Comparison of ENCODE assay signal across 8 cellular contexts in the genomic region with DNA sequence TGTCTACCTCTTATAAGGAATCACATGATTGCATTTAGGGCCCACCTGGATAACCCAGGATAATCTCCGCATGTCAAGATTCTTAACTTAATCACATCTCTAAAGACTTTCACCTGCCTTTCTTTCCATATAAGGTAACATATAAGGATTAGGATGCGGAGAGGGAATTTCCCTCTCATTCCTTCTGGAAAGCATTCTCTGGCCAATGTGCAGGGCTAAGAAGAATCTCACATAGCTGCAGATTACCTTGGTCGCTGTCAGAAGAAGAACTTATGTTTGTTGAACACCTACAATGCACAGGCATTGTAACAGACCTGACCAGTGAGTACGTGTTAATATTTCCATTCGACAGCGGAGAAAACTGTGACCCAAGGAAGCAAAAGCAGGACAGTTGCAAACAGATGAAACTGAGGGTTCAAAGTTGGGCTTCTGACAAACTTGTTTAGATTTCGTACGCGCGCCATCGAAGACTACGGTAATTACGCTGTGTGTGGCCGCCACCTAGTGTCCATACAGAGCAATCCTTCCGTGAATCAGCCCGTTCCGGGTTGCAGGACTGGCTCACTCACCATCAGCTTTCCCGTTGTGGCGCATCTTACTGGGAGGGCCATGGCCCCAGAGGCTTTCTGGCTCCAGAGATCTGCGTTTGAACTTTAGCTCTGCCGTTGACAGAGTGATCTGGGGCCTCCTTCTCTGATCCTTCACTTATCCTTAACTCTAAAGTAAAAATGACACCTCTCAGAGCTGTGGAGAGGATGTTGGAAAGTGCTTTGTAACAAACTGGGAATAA. TPM values are rescaled to one million over a fixed set of nuclear protein-coding genes. Genes with fewer than 3 reads are reported as not detected.
A peak's percentile ranks its signal among the peaks of the same experiment; 100 is the strongest.
DNase-seq lines count a peak whose midpoint lies in the region; ATAC-seq and TF ChIP-seq lines count a peak whose summit lies in the region.

No MANE protein-coding gene starts in this region.

- H3K27me3 ChIP-seq in GM06990 (replicated peaks; ENCODE audit: control insufficient read depth, insufficient read depth, low read length), result no peaks in the 10 kb centered on the region

- no peaks in the 10 kb centered on the region for H3K9me3 ChIP-seq in mucosa of descending colon

- H3K4me3 ChIP-seq in GM06990 (replicated peaks; ENCODE audit: low read depth, low read length), result no peak overlapping the region
- no peak overlapping the region for H3K4me3 ChIP-seq in epithelial cell of esophagus (ENCODE audit: low read length)
- H3K4me3 ChIP-seq in mucosa of descending colon, result no peak overlapping the region

- ATAC-seq in HG03565 (IDR thresholded peaks at IDR 0.05; ENCODE audit: unreplicated experiment), result peak; percentile 57
- ATAC-seq in mucosa of descending colon, result peak; percentile 97
- ATAC-seq in GM21528 (IDR thresholded peaks at IDR 0.05; ENCODE audit: low FRiP score, unreplicated experiment), result no peak

- peak; percentile 79 for TF ChIP-seq CTCF in GM06990 (IDR thresholded peaks at IDR 0.05; ENCODE audit: insufficient read depth, low read length, poor library complexity, severe bottlenecking)
- TF ChIP-seq CTCF in epithelial cell of esophagus (IDR thresholded peaks at IDR 0.05; ENCODE audit: insufficient read depth, low read depth, low read length, missing control alignments), result peak; percentile 87
- peak; percentile 69 for TF ChIP-seq CTCF in mucosa of descending colon (IDR thresholded peaks at IDR 0.05)

- DNase-seq in GM06990 (ENCODE audit: extremely low read depth, insufficient read length) (no peak), NOMO-1 treated with dmso at 0.1 percent for 144 hours (lab: John Stamatoyannopoulos, UW; ENCODE audit: unreplicated experiment) (peak; percentile 31), epithelial cell of esophagus (ENCODE audit: low read depth) (peak; percentile 82), mucosa of descending colon (peak in 2 of 3 donors; percentile 68 to 83)
- DNase-seq in activated CD8-positive, alpha-beta memory T cell treated with anti-CD3 and anti-CD28 coated beads, Interleukin-2, amount 50 U/mL, for 24 hours (ENCODE audit: extremely low read depth), result peak; percentile 45
- peak; percentile 81 for DNase-seq in stimulated activated CD8-positive, alpha-beta memory T cell treated with anti-CD3 and anti-CD28 coated beads, Interleukin-4, amount 100 ng/mL, for 48 hours

- no peaks in the 10 kb centered on the region for H3K36me3 ChIP-seq in GM06990 (ENCODE audit: control insufficient read depth, insufficient read depth, low read length)
- no peaks in the 10 kb centered on the region for H3K36me3 ChIP-seq in mucosa of descending colon (ENCODE audit: low read depth)

- intact Hi-C loops in mucosa of descending colon (cut with DNase I, micrococcal nuclease), result loop anchor here in 1 of 2 donors (2.0 kb wide), 1 partner anchor 396 kb away; no protein-coding TSS in a partner anchor

- H3K4me1 ChIP-seq in mucosa of descending colon (ENCODE audit: low read depth), result no peaks in the 10 kb centered on the region

RNA-seq across cellular contexts. Expression of gene C20orf202, which starts 9.5 kb away (rescaled TPM):
- under 1 TPM in 2 of 3 donors, not detected in 1; 0.23 to 0.48 TPM for total RNA-seq in mucosa of descending colon

RNA-seq across cellular contexts. Expression of gene RAD21L1, which starts 13.0 kb away (rescaled TPM):
- total RNA-seq in mucosa of descending colon, result not detected

RNA-seq across cellular contexts. Expression of gene TMEM74B, which starts 28.0 kb away (rescaled TPM):
- 1 to 10 TPM in 2 of 3 donors, under 1 TPM in 1; 0.38 to 2.6 (median 2.1) TPM for total RNA-seq in mucosa of descending colon

RNA-seq across cellular contexts. Expression of gene SNPH, which starts 53.3 kb away (rescaled TPM):
- 10 to 100 TPM in 1 of 3 donors, 1 to 10 TPM in 2; 1.1 to 11.7 (median 2.2) TPM for total RNA-seq in mucosa of descending colon
